6 cellular contexts compared by ENCODE assay signal in the genomic region with DNA sequence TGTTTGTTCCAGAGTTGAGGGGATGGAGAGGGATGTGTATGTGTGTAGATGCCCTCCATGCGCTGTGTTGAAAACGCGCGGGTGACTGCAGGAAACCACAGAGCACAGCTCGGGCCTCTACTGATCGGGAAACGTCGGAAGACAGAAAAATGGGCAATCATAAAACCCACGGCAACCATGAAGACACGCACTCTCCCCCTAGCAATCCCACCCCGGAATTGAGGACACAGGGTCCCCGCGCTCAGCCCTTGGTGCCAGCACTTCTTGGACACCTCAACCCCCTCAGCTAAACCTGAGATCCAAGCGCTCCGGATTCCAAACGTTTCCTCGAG. TPM values are rescaled to one million over a fixed set of nuclear protein-coding genes. Genes with fewer than 3 reads are reported as not detected.
DNase-seq lines count a peak whose midpoint lies in the region; ATAC-seq, FAIRE-seq and TF ChIP-seq lines count a peak whose summit lies in the region.

No MANE protein-coding gene starts in this region.

- no peaks in the 10 kb centered on the region for H3K27me3 Mint-ChIP-seq in astrocyte (ENCODE audit: low read depth, unreplicated experiment)
- H3K27me3 Mint-ChIP-seq in naive thymus-derived CD4-positive, alpha-beta T cell, result no peaks in the 10 kb centered on the region

- intact Hi-C loops in A673 (cut with micrococcal nuclease; ENCODE audit: unreplicated experiment), result no loop called here
- intact Hi-C loops in naive thymus-derived CD4-positive, alpha-beta T cell (cut with micrococcal nuclease), result loop anchor here (1.0 to 10.0 kb wide), 6 partner anchors 8 to 246 kb away; partner anchors contain the start of genes INTS5 (in 2 of the 2), UBXN1 (in 2 of the 2) and TUT1 (in 1 of the 2)

- no TSS peak for BruUV-seq in A673 (replicated peaks; lab: Mats Ljungman, UMichigan)

- H2AFZ ChIP-seq in astrocyte (ENCODE audit: low read depth, low read length), result peak overlapping the region; percentile 74

- no peaks in the 10 kb centered on the region for H3K9me3 Mint-ChIP-seq in astrocyte (ENCODE audit: unreplicated experiment)
- H3K9me3 Mint-ChIP-seq in naive thymus-derived CD4-positive, alpha-beta T cell, result no peaks in the 10 kb centered on the region

- peak overlapping the region; percentile 88 for H3K9ac ChIP-seq in astrocyte (ENCODE audit: low read length)

- H3K36me3 Mint-ChIP-seq in astrocyte (ENCODE audit: low read depth, unreplicated experiment), result peaks cover 6% of the 10 kb centered on the region
- peaks cover 4 to 29% (median 5%) of the 10 kb centered on the region in 5 donors for H3K36me3 Mint-ChIP-seq in naive thymus-derived CD4-positive, alpha-beta T cell

- peaks cover 15% of the 10 kb centered on the region for H4K20me1 ChIP-seq in astrocyte (ENCODE audit: insufficient read depth, low read length)

- H3K27ac ChIP-seq in A673 (ENCODE audit: low read depth, low read length, poor library complexity, severe bottlenecking), result peak overlapping the region; percentile 90
- H3K27ac ChIP-seq in astrocyte (ENCODE audit: low read depth, low read length), result peak overlapping the region; percentile 77
- H3K27ac ChIP-seq in naive thymus-derived CD4-positive, alpha-beta T cell (ENCODE audit: low read depth, low read length), result peak overlapping the region; percentile 90

- H3K27me3 ChIP-seq in A673 (replicated peaks; ENCODE audit: insufficient read depth, low read depth, low read length, poor library complexity), result no peaks in the 10 kb centered on the region
- no peaks in the 10 kb centered on the region for H3K27me3 ChIP-seq in astrocyte (ENCODE audit: insufficient read depth, low read length)
- H3K27me3 ChIP-seq in naive thymus-derived CD4-positive, alpha-beta T cell (ENCODE audit: control insufficient read depth in 2 of 2, insufficient read depth in 2 of 2, low read length in 2 of 2), result no peaks in the 10 kb centered on the region

- FAIRE-seq in astrocyte (lab: Jason Lieb, UNC), result no peak

- peaks cover 60% of the 10 kb centered on the region for H3K79me2 ChIP-seq in astrocyte (ENCODE audit: insufficient read depth, low read length)

- H3K4me2 ChIP-seq in astrocyte (ENCODE audit: low read length), result peak overlapping the region; percentile 94

- H3K4me3 ChIP-seq in A673 (ENCODE audit: low read depth, low read length, poor library complexity, severe bottlenecking) (peak overlapping the region; percentile 85), astrocyte (ENCODE audit: insufficient read depth, low read depth, low read length) (peak overlapping the region; percentile 87)
- peak overlapping the region; percentile 62 for H3K4me3 ChIP-seq in naive thymus-derived CD4-positive, alpha-beta T cell (ENCODE audit: low read length)

- peak; percentile 3 for ATAC-seq in HG02981 (IDR thresholded peaks at IDR 0.05; ENCODE audit: unreplicated experiment)
- ATAC-seq in naive thymus-derived CD4-positive, alpha-beta T cell, result peak; percentile 61

- H3K4me1 ChIP-seq in A673 (ENCODE audit: insufficient read depth, low read length, poor library complexity, severe bottlenecking) (peaks cover 30% of the 10 kb centered on the region), astrocyte (ENCODE audit: insufficient read depth, low read length) (peaks cover 21% of the 10 kb centered on the region)
- H3K4me1 ChIP-seq in naive thymus-derived CD4-positive, alpha-beta T cell (ENCODE audit: control insufficient read depth in 2 of 2, insufficient read depth in 2 of 2, low read length in 2 of 2), result peaks cover 17 to 31% of the 10 kb centered on the region in 2 donors

- peaks cover 15% of the 10 kb centered on the region for H3K4me1 Mint-ChIP-seq in astrocyte (ENCODE audit: low read depth, unreplicated experiment)
- peaks cover 16 to 67% (median 55%) of the 10 kb centered on the region in 7 donors for H3K4me1 Mint-ChIP-seq in naive thymus-derived CD4-positive, alpha-beta T cell

- POLR2A ChIA-PET in A673 (lab: Charles Lee; ENCODE audit: low non-redundant PET), result interaction anchor here (0.6 to 0.7 kb wide), 2 partner anchors 10 to 203 kb away, joined by 3 to 4 read pairs; no protein-coding TSS in a partner anchor
- POLR2A ChIA-PET in naive thymus-derived CD4-positive, alpha-beta T cell (lab: Charles Lee), result interaction anchor here (0.7 to 14.8 kb wide), 29 partner anchors 6 to 211 kb away, joined by 3 to 332 read pairs (median 8); partner anchors contain the start of genes B3GAT3, BSCL2, EEF1G and GANAB

- no peaks in the 10 kb centered on the region for H3K9me3 ChIP-seq in A673 (ENCODE audit: low read depth, low read length, poor library complexity, severe bottlenecking)
- H3K9me3 ChIP-seq in astrocyte (ENCODE audit: insufficient read depth, low read depth, low read length), result no peaks in the 10 kb centered on the region
- H3K9me3 ChIP-seq in naive thymus-derived CD4-positive, alpha-beta T cell (ENCODE audit: control insufficient read depth in 2 of 3, low read length in 3 of 3), result no peaks in the 10 kb centered on the region

- CTCF ChIA-PET in A673 (lab: Charles Lee), result no interaction called here
- CTCF ChIA-PET in naive thymus-derived CD4-positive, alpha-beta T cell (lab: Charles Lee), result interaction anchor here (0.7 to 1.7 kb wide), 4 partner anchors 9 to 80 kb away, joined by 4 to 9 read pairs (median 4); partner anchors contain the start of gene TUT1

- H3K36me3 ChIP-seq in A673 (ENCODE audit: insufficient read depth, low read length, poor library complexity, severe bottlenecking) (peaks cover 43% of the 10 kb centered on the region), astrocyte (ENCODE audit: insufficient read depth, low read length) (peaks cover 9% of the 10 kb centered on the region)
- peaks cover 0 to 31% (median 0%) of the 10 kb centered on the region in 3 experiments for H3K36me3 ChIP-seq in naive thymus-derived CD4-positive, alpha-beta T cell (ENCODE audit: control insufficient read depth in 2 of 3, insufficient read depth in 3 of 3, low read length in 3 of 3)

- peak overlapping the region; percentile 92 for H3K4me3 Mint-ChIP-seq in astrocyte (ENCODE audit: unreplicated experiment)
- H3K4me3 Mint-ChIP-seq in naive thymus-derived CD4-positive, alpha-beta T cell, result peak overlapping the region; percentile 94 to 100 (median 99)

- H3K27ac Mint-ChIP-seq in astrocyte (ENCODE audit: unreplicated experiment), result peak overlapping the region; percentile 90
- peak overlapping the region; percentile 91 to 97 (median 96) for H3K27ac Mint-ChIP-seq in naive thymus-derived CD4-positive, alpha-beta T cell

- TF ChIP-seq CTCF in A673 (conservative IDR thresholded peaks at IDR 0.05; ENCODE audit: low read depth, low read length), result no peak
- TF ChIP-seq CTCF in astrocyte (IDR thresholded peaks at IDR 0.05; ENCODE audit: insufficient read depth, low read depth, low read length), result no peak

- no peak for DNase-seq in A673 (ENCODE audit: low spot score)
- no peak for DNase-seq in astrocyte (ENCODE audit: low read depth)
- DNase-seq in naive thymus-derived CD4-positive, alpha-beta T cell, result peak in 1 of 9 donors; percentile 68
- no peak for DNase-seq in SK-N-DZ (ENCODE audit: low spot score)
- no peak for DNase-seq in Ammon's horn (ENCODE audit: low spot score)

RNA-seq across cellular contexts. Expression of gene UQCC3, which starts 0.2 kb away (rescaled TPM):
- total RNA-seq in A673 (2021), result 28.0 and 29.0 TPM in 2 replicates
- total RNA-seq in astrocyte, result 7.2 and 8.7 TPM in 2 replicates
- 1 to 10 TPM; 2.2 to 8.2 (median 5.8) TPM for total RNA-seq in naive thymus-derived CD4-positive, alpha-beta T cell
- 10 to 100 TPM in 1 of 2 donors, 1 to 10 TPM in 1; 9.1 to 11.1 TPM for polyA plus RNA-seq in naive thymus-derived CD4-positive, alpha-beta T cell
- 19.5 and 27.3 TPM in 2 replicates for polyA plus RNA-seq in SK-N-DZ (2014; cell fraction: cytosol; rRNA removed)
- polyA plus RNA-seq in SK-N-DZ (2014; cell fraction: nucleus; rRNA removed), result 12.6 and 15.6 TPM in 2 replicates

RNA-seq across cellular contexts. Expression of gene LBHD1, which starts 0.8 kb away (rescaled TPM):
- 7.1 and 7.8 TPM in 2 replicates for total RNA-seq in A673 (2021)
- 6.4 and 8.0 TPM in 2 replicates for total RNA-seq in astrocyte
- total RNA-seq in naive thymus-derived CD4-positive, alpha-beta T cell, result 10 to 100 TPM; 13.8 to 26.4 (median 20.8) TPM
- 1 to 10 TPM; 3.5 to 5.9 TPM for polyA plus RNA-seq in naive thymus-derived CD4-positive, alpha-beta T cell
- 5.1 and 7.3 TPM in 2 replicates for polyA plus RNA-seq in SK-N-DZ (2014; cell fraction: cytosol; rRNA removed)
- polyA plus RNA-seq in SK-N-DZ (2014; cell fraction: nucleus; rRNA removed), result 10.0 and 10.5 TPM in 2 replicates

RNA-seq across cellular contexts. Expression of gene CSKMT, which starts 6.1 kb away (rescaled TPM):
- total RNA-seq in A673 (2021) (59.7 and 68.8 TPM in 2 replicates), astrocyte (15.6 and 23.3 TPM in 2 replicates)
- total RNA-seq in naive thymus-derived CD4-positive, alpha-beta T cell, result 10 to 100 TPM in 4 of 5 experiments, 1 to 10 TPM in 1; 8.9 to 29.3 (median 23.7) TPM
- 1 to 10 TPM; 2.5 TPM for polyA plus RNA-seq in naive thymus-derived CD4-positive, alpha-beta T cell
- polyA plus RNA-seq in SK-N-DZ (2014; cell fraction: cytosol; rRNA removed), result 9.0 and 19.0 TPM in 2 replicates
- 3.8 and 15.1 TPM in 2 replicates for polyA plus RNA-seq in SK-N-DZ (2014; cell fraction: nucleus; rRNA removed)

RNA-seq across cellular contexts. Expression of gene C11orf98, which starts 6.2 kb away (rescaled TPM):
- total RNA-seq in A673 (2021) (124 and 141 TPM in 2 replicates), astrocyte (60.0 and 69.8 TPM in 2 replicates)
- 100 to 1,000 TPM in 1 of 5 experiments, 10 to 100 TPM in 4; 23.2 to 103 (median 47.6) TPM for total RNA-seq in naive thymus-derived CD4-positive, alpha-beta T cell
- polyA plus RNA-seq in naive thymus-derived CD4-positive, alpha-beta T cell, result 10 to 100 TPM; 84.2 to 96.9 TPM
- 63.3 and 78.9 TPM in 2 replicates for polyA plus RNA-seq in SK-N-DZ (2014; cell fraction: cytosol; rRNA removed)
- 65.1 and 89.5 TPM in 2 replicates for polyA plus RNA-seq in SK-N-DZ (2014; cell fraction: nucleus; rRNA removed)

RNA-seq across cellular contexts. Expression of gene UBXN1, which starts 7.6 kb away (rescaled TPM):
- total RNA-seq in A673 (2021) (143 and 147 TPM in 2 replicates), astrocyte (80.0 and 89.8 TPM in 2 replicates)
- 100 to 1,000 TPM; 114 to 215 (median 207) TPM for total RNA-seq in naive thymus-derived CD4-positive, alpha-beta T cell
- polyA plus RNA-seq in naive thymus-derived CD4-positive, alpha-beta T cell, result 100 to 1,000 TPM; 218 to 256 TPM
- polyA plus RNA-seq in SK-N-DZ (2014; cell fraction: cytosol; rRNA removed), result 155 and 166 TPM in 2 replicates
- polyA plus RNA-seq in SK-N-DZ (2014; cell fraction: nucleus; rRNA removed), result 169 and 171 TPM in 2 replicates
